Comparison of ENCODE assay signal across 1 cellular context in genomic region chr7:94080551-94080950, GRCh38.
TF ChIP-seq lines count a peak whose summit lies in the region.

No MANE protein-coding gene starts in this region.

TF ChIP-seq in GM23338, 12 proteins besides CTCF, POLR2A, EP300 and RAD21 (continued from another document):
- TF ChIP-seq, protein P1, sequence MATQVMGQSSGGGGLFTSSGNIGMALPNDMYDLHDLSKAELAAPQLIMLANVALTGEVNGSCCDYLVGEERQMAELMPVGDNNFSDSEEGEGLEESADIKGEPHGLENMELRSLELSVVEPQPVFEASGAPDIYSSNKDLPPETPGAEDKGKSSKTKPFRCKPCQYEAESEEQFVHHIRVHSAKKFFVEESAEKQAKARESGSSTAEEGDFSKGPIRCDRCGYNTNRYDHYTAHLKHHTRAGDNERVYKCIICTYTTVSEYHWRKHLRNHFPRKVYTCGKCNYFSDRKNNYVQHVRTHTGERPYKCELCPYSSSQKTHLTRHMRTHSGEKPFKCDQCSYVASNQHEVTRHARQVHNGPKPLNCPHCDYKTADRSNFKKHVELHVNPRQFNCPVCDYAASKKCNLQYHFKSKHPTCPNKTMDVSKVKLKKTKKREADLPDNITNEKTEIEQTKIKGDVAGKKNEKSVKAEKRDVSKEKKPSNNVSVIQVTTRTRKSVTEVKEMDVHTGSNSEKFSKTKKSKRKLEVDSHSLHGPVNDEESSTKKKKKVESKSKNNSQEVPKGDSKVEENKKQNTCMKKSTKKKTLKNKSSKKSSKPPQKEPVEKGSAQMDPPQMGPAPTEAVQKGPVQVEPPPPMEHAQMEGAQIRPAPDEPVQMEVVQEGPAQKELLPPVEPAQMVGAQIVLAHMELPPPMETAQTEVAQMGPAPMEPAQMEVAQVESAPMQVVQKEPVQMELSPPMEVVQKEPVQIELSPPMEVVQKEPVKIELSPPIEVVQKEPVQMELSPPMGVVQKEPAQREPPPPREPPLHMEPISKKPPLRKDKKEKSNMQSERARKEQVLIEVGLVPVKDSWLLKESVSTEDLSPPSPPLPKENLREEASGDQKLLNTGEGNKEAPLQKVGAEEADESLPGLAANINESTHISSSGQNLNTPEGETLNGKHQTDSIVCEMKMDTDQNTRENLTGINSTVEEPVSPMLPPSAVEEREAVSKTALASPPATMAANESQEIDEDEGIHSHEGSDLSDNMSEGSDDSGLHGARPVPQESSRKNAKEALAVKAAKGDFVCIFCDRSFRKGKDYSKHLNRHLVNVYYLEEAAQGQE (IDR thresholded peaks at IDR 0.05; ENCODE audit: unreplicated experiment): no peak
- TF ChIP-seq, protein P2, sequence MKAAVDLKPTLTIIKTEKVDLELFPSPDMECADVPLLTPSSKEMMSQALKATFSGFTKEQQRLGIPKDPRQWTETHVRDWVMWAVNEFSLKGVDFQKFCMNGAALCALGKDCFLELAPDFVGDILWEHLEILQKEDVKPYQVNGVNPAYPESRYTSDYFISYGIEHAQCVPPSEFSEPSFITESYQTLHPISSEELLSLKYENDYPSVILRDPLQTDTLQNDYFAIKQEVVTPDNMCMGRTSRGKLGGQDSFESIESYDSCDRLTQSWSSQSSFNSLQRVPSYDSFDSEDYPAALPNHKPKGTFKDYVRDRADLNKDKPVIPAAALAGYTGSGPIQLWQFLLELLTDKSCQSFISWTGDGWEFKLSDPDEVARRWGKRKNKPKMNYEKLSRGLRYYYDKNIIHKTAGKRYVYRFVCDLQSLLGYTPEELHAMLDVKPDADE (IDR thresholded peaks at IDR 0.05): no peak
- TF ChIP-seq POLR2AphosphoS5 (IDR thresholded peaks at IDR 0.05; ENCODE audit: low read depth) (no peak), NANOG (IDR thresholded peaks at IDR 0.05; ENCODE audit: borderline replicate concordance) (no peak)
TF ChIP-seq in GM23338: peak in this region for 0.
